1 cellular context compared by ENCODE assay signal in the genomic region with DNA sequence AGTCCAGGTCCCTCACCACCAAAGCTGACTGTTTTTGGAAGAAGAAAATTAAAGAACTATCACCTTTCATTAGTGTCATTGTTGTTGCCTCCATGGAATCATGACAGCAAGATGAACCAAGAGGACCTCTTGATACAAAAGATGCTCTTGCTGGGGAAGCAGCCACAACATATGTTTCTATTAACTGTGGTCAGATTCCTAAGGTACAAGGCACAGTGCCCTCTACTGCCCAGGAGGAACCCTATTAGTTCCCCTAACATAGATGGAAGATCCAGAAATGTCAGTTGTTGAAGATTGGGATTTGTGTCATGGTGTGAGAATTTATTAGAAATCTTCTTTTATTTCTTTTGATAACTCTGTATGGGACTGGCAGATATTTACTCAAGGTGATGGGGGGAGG.
TF ChIP-seq lines count a peak whose summit lies in the region.

No MANE protein-coding gene starts in this region.

TF ChIP-seq in liver, 16 proteins besides CTCF, POLR2A, EP300 and RAD21 (continued from another document):
- TF ChIP-seq ZBTB33 (IDR thresholded peaks at IDR 0.05) (no peak), FOXA1 (IDR thresholded peaks at IDR 0.05) (no peak), SP1 (IDR thresholded peaks at IDR 0.05) (no peak), EGR1 (IDR thresholded peaks at IDR 0.05; ENCODE audit: low read depth in 2 of 2) (no peak), RXRA (IDR thresholded peaks at IDR 0.05) (no peak), HNF4G (IDR thresholded peaks at IDR 0.05) (no peak), TAF1 (conservative IDR thresholded peaks at IDR 0.05) (no peak), YY1 (IDR thresholded peaks at IDR 0.05) (no peak)
TF ChIP-seq in liver: peak in this region for 0.
